Comparison of ENCODE assay signal across 8 cellular contexts in genomic region chr2:98012561-98012979, GRCh38. TPM values are rescaled to one million over a fixed set of nuclear protein-coding genes. Genes with fewer than 3 reads are reported as not detected.
DNase-seq lines count a peak whose midpoint lies in the region; ATAC-seq and TF ChIP-seq lines count a peak whose summit lies in the region.

No MANE protein-coding gene starts in this region.

- DNase-seq in GM13977 (ENCODE audit: low spot score) (peak; percentile 76), germinal center (ENCODE audit: low spot score) (peak; percentile 71), SK-N-DZ (ENCODE audit: low spot score) (no peak), KG1 (lab: John Stamatoyannopoulos, UW) (no peak), NCI-H524 treated with DMSO at 0.1 percent for 48 hours (lab: John Stamatoyannopoulos, UW) (no peak), NCI-H345 treated with DMSO at 0.1 percent for 48 hours (lab: John Stamatoyannopoulos, UW; ENCODE audit: unreplicated experiment) (no peak)

- ATAC-seq in GM19455 (IDR thresholded peaks at IDR 0.05; ENCODE audit: unreplicated experiment) = peak; percentile 70
- ATAC-seq in HG03432 (IDR thresholded peaks at IDR 0.05; ENCODE audit: unreplicated experiment) = peak; percentile 86

- in situ Hi-C loops in GM13977 (cut with MboI; ENCODE audit: low pct_unique_long_range_greater_than_20kb, low sequenced_read_pairs, unreplicated experiment) = no loop called here

- no peak for TF ChIP-seq CTCF in GM13977 (IDR thresholded peaks at IDR 0.05; ENCODE audit: extremely low read depth, insufficient read depth, missing control alignments)

RNA-seq across cellular contexts. Expression of gene TMEM131, which starts 16.8 kb away (rescaled TPM):
- 7.8 and 10.3 TPM in 2 replicates for polyA plus RNA-seq in SK-N-DZ (2014; cell fraction: cytosol; rRNA removed)
- polyA plus RNA-seq in SK-N-DZ (2014; cell fraction: nucleus; rRNA removed) = 8.5 and 24.6 TPM in 2 replicates

Comparison
In these comparisons a context has a peak if more than half of its experiments do, and no peak if none do; other contexts are left out.
1. DNase-seq: peak in GM13977 (single experiment) and germinal center (single experiment); none in SK-N-DZ (single experiment), KG1 (single experiment), NCI-H524 treated with DMSO at 0.1 percent for 48 hours (single experiment) and NCI-H345 treated with DMSO at 0.1 percent for 48 hours (single experiment).